In the genomic region with DNA sequence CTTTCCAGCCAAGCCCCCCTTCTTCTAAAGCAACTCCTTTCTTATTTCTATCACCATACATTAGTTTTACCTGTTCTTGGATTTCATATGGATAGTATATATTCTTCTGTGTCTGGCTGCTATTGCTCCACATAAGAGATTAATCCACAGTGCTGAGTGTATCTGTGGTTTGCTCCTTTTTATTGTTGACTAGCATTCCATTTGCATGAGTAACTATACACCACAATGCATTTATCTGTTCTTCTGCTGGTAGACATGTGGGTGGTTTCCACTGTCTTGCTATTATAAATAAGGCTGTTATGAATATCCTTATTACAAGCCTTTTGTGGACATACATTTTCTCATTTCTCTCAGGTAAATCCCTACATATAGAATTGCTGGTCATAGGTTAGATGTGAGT, we compare ENCODE assay signal across 10 cellular contexts.
DNase-seq lines count a peak whose midpoint lies in the region; ATAC-seq and TF ChIP-seq lines count a peak whose summit lies in the region.
"Had no signal": no experiment of that assay in that cellular context is flagged by ENCODE, and none has a peak within 500 bp of the region (broad histone marks: within the 10 kb centered on the region; RNA-seq: fewer than 3 reads in every experiment).

No MANE protein-coding gene starts in this region.

- H3K9me2 ChIP-seq in HCT116 (ENCODE audit: insufficient read depth): no peaks in the 10 kb centered on the region
- no peaks in the 10 kb centered on the region for H3K9me2 ChIP-seq in SK-N-SH

- H3K9me3 ChIP-seq in HCT116 (ENCODE audit: control insufficient read depth in 1 of 2, insufficient read depth in 1 of 2, low read depth in 1 of 2, low read length in 2 of 2): no peaks in the 10 kb centered on the region
- H3K9me3 ChIP-seq in SK-N-SH: no peaks in the 10 kb centered on the region
- H3K9me3 ChIP-seq in smooth muscle cell (replicated peaks; ENCODE audit: low read depth): no peaks in the 10 kb centered on the region
- H3K9me3 ChIP-seq: lower lobe of right lung had no signal

- H3K27me3 ChIP-seq in HCT116 (ENCODE audit: insufficient read depth, low read length): peaks cover 6% of the 10 kb centered on the region; the same call in 1 of the 2 replicates
- no peaks in the 10 kb centered on the region for H3K27me3 ChIP-seq in SK-N-SH (ENCODE audit: insufficient read depth)
- H3K27me3 ChIP-seq in smooth muscle cell (ENCODE audit: low read depth): no peaks in the 10 kb centered on the region

- RAD21 ChIA-PET in HCT116 (lab: Charles Lee; ENCODE audit: low non-redundant PET in 1 of 2, low total read pairs in 2 of 2, uncharacterized antibody in 2 of 2, unreplicated experiment in 2 of 2): no interaction called here

- no peak for TF ChIP-seq RAD21 in HCT116 (IDR thresholded peaks at IDR 0.05; ENCODE audit: low read depth)
- no peak for TF ChIP-seq RAD21 in SK-N-SH (IDR thresholded peaks at IDR 0.05; ENCODE audit: low read length)

- peak; percentile 32 for DNase-seq in HCT116 (ENCODE audit: low read depth, low spot score)
- no peak for DNase-seq in SK-N-SH
- DNase-seq in fibroblast of gingiva (ENCODE audit: low read depth): peak; percentile 69
- no peak for DNase-seq in smooth muscle cell (lab: John Stamatoyannopoulos, UW; ENCODE audit: unreplicated experiment)
- DNase-seq in activated T-cell treated with anti-CD3 and anti-CD28 coated beads, Interleukin-2, amount 50 U/mL, for 1 hour: no peak
- DNase-seq in activated CD4-positive, alpha-beta T cell treated with anti-CD3 and anti-CD28 coated beads, Interleukin-2, amount 50 U/mL, for 48 hours: no peak
- DNase-seq: activated CD4-positive, CD25-positive, alpha-beta regulatory T cell; lower lobe of right lung had no signal

- no peaks in the 10 kb centered on the region for H4K20me1 ChIP-seq in HCT116 (ENCODE audit: insufficient read depth)
- no peaks in the 10 kb centered on the region for H4K20me1 ChIP-seq in SK-N-SH (ENCODE audit: insufficient read depth)
- no peaks in the 10 kb centered on the region for H4K20me1 ChIP-seq in smooth muscle cell (ENCODE audit: low read depth)

- peak in 1 of 2 experiments; percentile 65; a peak in 1 of 4 replicates for TF ChIP-seq EP300 in SK-N-SH (IDR thresholded peaks at IDR 0.05; ENCODE audit: borderline replicate concordance in 1 of 2, low read depth in 1 of 2, low read length in 1 of 2)

- H3F3A ChIP-seq in SK-N-SH (replicated peaks; ENCODE audit: insufficient read depth) (no peaks in the 10 kb centered on the region), smooth muscle cell (ENCODE audit: low read depth) (no peaks in the 10 kb centered on the region)

- H3K36me3 ChIP-seq in HCT116 (ENCODE audit: control insufficient read depth in 1 of 2, insufficient read depth in 2 of 2, low read length in 2 of 2) (no peaks in the 10 kb centered on the region), SK-N-SH (replicated peaks in 1 of 2; ENCODE audit: control insufficient read depth in 1 of 2, insufficient read depth in 2 of 2, low read length in 1 of 2) (no peaks in the 10 kb centered on the region), smooth muscle cell (ENCODE audit: low read depth) (no peaks in the 10 kb centered on the region)
- H3K36me3 ChIP-seq: lower lobe of right lung had no signal

- TF ChIP-seq CTCF in HCT116 (IDR thresholded peaks at IDR 0.05 in 2 of 3, conservative IDR thresholded peaks at IDR 0.05 in 1 of 3; ENCODE audit: borderline replicate concordance in 1 of 3, insufficient read depth in 1 of 3, low read depth in 2 of 3, low read length in 2 of 3): no peak
- no peak for TF ChIP-seq CTCF in SK-N-SH (IDR thresholded peaks at IDR 0.05)
- no peak for TF ChIP-seq CTCF in smooth muscle cell (IDR thresholded peaks at IDR 0.05; ENCODE audit: borderline replicate concordance, insufficient read depth, poor library complexity, severe bottlenecking)

- ATAC-seq in HCT116 (peak; percentile 69), HG03196 (IDR thresholded peaks at IDR 0.05; ENCODE audit: unreplicated experiment) (no peak)
- ATAC-seq: lower lobe of right lung; stimulated activated effector memory CD8-positive, alpha-beta T cell treated with anti-CD3 and anti-CD28 coated beads, Interleukin-12 subunit alpha, Interleukin-12 subunit beta, amount 100 ng/mL, for 72 hours had no signal

- no TSS peak for BruUV-seq in HCT116 (replicated peaks; lab: Mats Ljungman, UMichigan)

- intact Hi-C loops in HCT116 (cut with micrococcal nuclease): no loop called here

- H3K4me3 ChIP-seq in HCT116 (replicated peaks in 1 of 2; ENCODE audit: low read depth in 1 of 2, low read length in 2 of 2) (no peak overlapping the region), SK-N-SH (ENCODE audit: low read depth in 2 of 2, low read length in 1 of 2) (no peak overlapping the region), smooth muscle cell (no peak overlapping the region)
- H3K4me3 ChIP-seq: lower lobe of right lung had no signal

- H3K4me2 ChIP-seq in HCT116 (ENCODE audit: low read length): peak overlapping the region; percentile 35
- peak overlapping the region; percentile 14; the same call in 1 of the 2 replicates for H3K4me2 ChIP-seq in SK-N-SH
- H3K4me2 ChIP-seq in smooth muscle cell: no peak overlapping the region

- H3K9ac ChIP-seq in HCT116 (ENCODE audit: low read length) (no peak overlapping the region), SK-N-SH (no peak overlapping the region), smooth muscle cell (ENCODE audit: low read depth) (no peak overlapping the region)

- H3K27ac ChIP-seq in HCT116 (ENCODE audit: low read depth, low read length): no peak overlapping the region
- H3K27ac ChIP-seq in SK-N-SH (ENCODE audit: low read depth in 2 of 2, low read length in 1 of 2): peak overlapping the region; percentile 32 to 56; a peak in 2 of 4 replicates
- H3K27ac ChIP-seq in smooth muscle cell (ENCODE audit: low read depth): peak overlapping the region; percentile 71
- H3K27ac ChIP-seq: lower lobe of right lung had no signal

- CTCF ChIA-PET in HCT116 (lab: Charles Lee) (no interaction called here), SK-N-SH (lab: Yijun Ruan, JAX) (interaction anchor here (0.7 to 5.6 kb wide), 2 partner anchors 15 to 1073 kb away, joined by 3 to 33 read pairs; no protein-coding TSS in a partner anchor)

- POLR2A ChIA-PET in HCT116 (lab: Charles Lee): no interaction called here
- POLR2A ChIA-PET in SK-N-SH (lab: Yijun Ruan, JAX): no interaction called here

- H2AFZ ChIP-seq in HCT116 (ENCODE audit: low read depth, low read length, poor library complexity, severe bottlenecking): no peak overlapping the region
- H2AFZ ChIP-seq in SK-N-SH (ENCODE audit: low read depth): no peak overlapping the region
- H2AFZ ChIP-seq in smooth muscle cell (ENCODE audit: low read depth): no peak overlapping the region

- no peak for TF ChIP-seq POLR2A in HCT116 (IDR thresholded peaks at IDR 0.05; ENCODE audit: borderline replicate concordance, extremely low read depth, insufficient read depth, insufficient read length)

- H3K79me2 ChIP-seq in HCT116 (ENCODE audit: insufficient read depth, low read length): no peaks in the 10 kb centered on the region
- H3K79me2 ChIP-seq in SK-N-SH (ENCODE audit: insufficient read depth): no peaks in the 10 kb centered on the region
- no peaks in the 10 kb centered on the region for H3K79me2 ChIP-seq in smooth muscle cell (ENCODE audit: low read depth)

- H3K4me1 ChIP-seq in HCT116 (ENCODE audit: control insufficient read depth in 1 of 2, insufficient read depth in 2 of 2, low read length in 2 of 2) (peaks cover 10 to 17% of the 10 kb centered on the region in 2 experiments), SK-N-SH (ENCODE audit: control insufficient read depth in 1 of 2, insufficient read depth in 2 of 2, low read depth in 1 of 2, low read length in 1 of 2) (peaks cover 7 to 29% of the 10 kb centered on the region in 2 experiments; a peak in 3 of 4 replicates), smooth muscle cell (ENCODE audit: low read depth) (no peaks in the 10 kb centered on the region)
- H3K4me1 ChIP-seq: lower lobe of right lung had no signal

TF ChIP-seq in HCT116, 20 proteins besides CTCF, POLR2A, EP300 and RAD21:
- TF ChIP-seq FOSL1 (IDR thresholded peaks at IDR 0.05; ENCODE audit: low read depth) (peak; percentile 37), CEBPB (IDR thresholded peaks at IDR 0.05; ENCODE audit: low read depth) (0 out of 2 replicates have a peak, but pooled peaks have one; percentile 22), TCF7L2 (IDR thresholded peaks at IDR 0.05; ENCODE audit: borderline replicate concordance, extremely low read depth, insufficient read depth, insufficient read length) (no peak), POLR2AphosphoS5 (IDR thresholded peaks at IDR 0.05; ENCODE audit: low read depth, low read length) (no peak), EZH2 (IDR thresholded peaks at IDR 0.05) (no peak), JUND (IDR thresholded peaks at IDR 0.05) (peak; percentile 38), SP1 (IDR thresholded peaks at IDR 0.05; ENCODE audit: low read depth) (peak; percentile 32; the same call in 1 of the 2 replicates)

TF ChIP-seq in SK-N-SH, 30 proteins besides CTCF, POLR2A, EP300 and RAD21 (continues in another document):
- TF ChIP-seq, protein P1, sequence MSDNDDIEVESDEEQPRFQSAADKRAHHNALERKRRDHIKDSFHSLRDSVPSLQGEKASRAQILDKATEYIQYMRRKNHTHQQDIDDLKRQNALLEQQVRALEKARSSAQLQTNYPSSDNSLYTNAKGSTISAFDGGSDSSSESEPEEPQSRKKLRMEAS (IDR thresholded peaks at IDR 0.05; ENCODE audit: low read depth): peak; percentile 60; the same call in 1 of the 2 replicates
- TF ChIP-seq FOSL2 (IDR thresholded peaks at IDR 0.05; ENCODE audit: borderline replicate concordance, low read depth) (peak; percentile 71; the same call in 1 of the 2 replicates), NFIC (IDR thresholded peaks at IDR 0.05; ENCODE audit: borderline replicate concordance) (no peak; the same call in 1 of the 2 replicates), SIN3A (IDR thresholded peaks at IDR 0.05; ENCODE audit: borderline replicate concordance, low read depth, low read length) (no peak), ELF1 (IDR thresholded peaks at IDR 0.05) (no peak)
- TF ChIP-seq, protein P2, sequence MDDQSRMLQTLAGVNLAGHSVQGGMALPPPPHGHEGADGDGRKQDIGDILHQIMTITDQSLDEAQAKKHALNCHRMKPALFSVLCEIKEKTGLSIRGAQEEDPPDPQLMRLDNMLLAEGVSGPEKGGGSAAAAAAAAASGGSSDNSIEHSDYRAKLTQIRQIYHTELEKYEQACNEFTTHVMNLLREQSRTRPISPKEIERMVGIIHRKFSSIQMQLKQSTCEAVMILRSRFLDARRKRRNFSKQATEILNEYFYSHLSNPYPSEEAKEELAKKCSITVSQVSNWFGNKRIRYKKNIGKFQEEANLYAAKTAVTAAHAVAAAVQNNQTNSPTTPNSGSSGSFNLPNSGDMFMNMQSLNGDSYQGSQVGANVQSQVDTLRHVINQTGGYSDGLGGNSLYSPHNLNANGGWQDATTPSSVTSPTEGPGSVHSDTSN (IDR thresholded peaks at IDR 0.05): peak; percentile 85
- TF ChIP-seq, protein P3, sequence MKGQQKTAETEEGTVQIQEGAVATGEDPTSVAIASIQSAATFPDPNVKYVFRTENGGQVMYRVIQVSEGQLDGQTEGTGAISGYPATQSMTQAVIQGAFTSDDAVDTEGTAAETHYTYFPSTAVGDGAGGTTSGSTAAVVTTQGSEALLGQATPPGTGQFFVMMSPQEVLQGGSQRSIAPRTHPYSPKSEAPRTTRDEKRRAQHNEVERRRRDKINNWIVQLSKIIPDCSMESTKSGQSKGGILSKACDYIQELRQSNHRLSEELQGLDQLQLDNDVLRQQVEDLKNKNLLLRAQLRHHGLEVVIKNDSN (IDR thresholded peaks at IDR 0.05; ENCODE audit: borderline replicate concordance, low read depth): no peak

Comparison
In these comparisons a context has a peak if more than half of its experiments do, and no peak if none do; other contexts are left out.
1. DNase-seq: peak in HCT116 (single experiment) and fibroblast of gingiva (single experiment); none in SK-N-SH (single experiment), smooth muscle cell (single experiment), activated T-cell treated with anti-CD3 and anti-CD28 coated beads, Interleukin-2, amount 50 U/mL, for 1 hour (single experiment) and activated CD4-positive, alpha-beta T cell treated with anti-CD3 and anti-CD28 coated beads, Interleukin-2, amount 50 U/mL, for 48 hours (0 of 2).